ENCODE assay signal across 10 cellular contexts in the genomic region with DNA sequence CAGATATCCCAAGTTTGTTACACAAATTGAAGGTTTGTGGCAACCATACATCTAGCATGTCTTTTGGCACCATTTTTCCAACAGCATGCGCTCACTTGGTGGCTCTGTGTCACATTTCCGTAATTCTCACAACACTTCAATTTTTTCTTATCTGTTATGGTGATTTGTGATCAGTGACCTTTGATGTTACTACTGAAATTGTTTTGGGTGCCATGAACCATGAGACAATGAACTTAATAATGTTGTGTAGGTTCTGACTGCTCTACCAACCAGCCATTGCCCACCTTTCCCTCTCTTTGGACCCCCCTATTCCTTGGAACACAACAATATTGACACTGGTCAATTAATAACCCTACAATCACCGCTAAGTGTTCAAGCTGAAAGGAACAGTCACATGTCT.
"Had no signal": no experiment of that assay in that cellular context is flagged by ENCODE, and none has a peak within 500 bp of the region (broad histone marks: within the 10 kb centered on the region; RNA-seq: fewer than 3 reads in every experiment).

No MANE protein-coding gene starts in this region.

- H3K4me1 ChIP-seq: HAP-1 had no signal

- H2AFZ ChIP-seq: GM23248 had no signal

- H3K27ac ChIP-seq: GM23248, HL-60 had no signal

- H3K36me3 ChIP-seq: HAP-1 had no signal

- FAIRE-seq: K562 had no signal

- DNase-seq: GM23248, GOT3, H7, HFFc6, IMR-90, KG1 had no signal

- ATAC-seq: HCT116 had no signal

- H3K4me3 ChIP-seq: GM23248, HAP-1, K562 had no signal

- H3K9me3 ChIP-seq: HAP-1 had no signal

- H3K9ac ChIP-seq: GM23248 had no signal
